In the genomic region with DNA sequence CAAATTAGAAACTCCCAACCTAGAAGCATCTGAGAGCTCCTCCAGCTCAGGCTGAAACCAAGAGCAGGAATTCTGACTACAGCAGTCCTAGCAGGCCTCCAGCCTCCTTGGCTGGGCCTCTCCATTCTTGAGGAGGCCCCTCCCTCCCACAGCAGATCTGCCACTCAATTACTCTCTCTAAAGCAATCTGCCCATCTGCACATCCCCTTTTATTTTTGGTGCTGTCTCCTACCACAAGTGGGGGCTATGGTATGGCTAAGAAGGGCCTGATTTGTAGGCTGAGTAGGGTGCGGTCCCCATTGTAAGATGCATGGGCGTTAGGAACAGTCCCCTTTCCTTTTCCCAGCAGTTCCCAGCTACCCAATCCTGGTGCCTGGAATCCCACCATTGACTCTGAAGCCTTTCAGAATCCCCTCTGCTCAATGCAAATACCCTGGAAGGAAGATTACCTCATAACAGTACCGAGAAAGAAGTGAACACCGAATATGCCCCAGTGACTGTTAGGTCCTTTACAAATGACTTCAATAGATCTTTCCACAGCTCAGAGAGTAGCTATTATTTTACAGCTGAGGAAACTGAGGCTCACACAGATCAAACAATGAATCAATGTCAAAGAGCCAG, we compare ENCODE assay signal across 10 cellular contexts. TPM values are rescaled to one million over a fixed set of nuclear protein-coding genes. Genes with fewer than 3 reads are reported as not detected.
DNase-seq lines count a peak whose midpoint lies in the region; ATAC-seq, FAIRE-seq and TF ChIP-seq lines count a peak whose summit lies in the region.
"Had no signal": no experiment of that assay in that cellular context is flagged by ENCODE, and none has a peak within 500 bp of the region (broad histone marks: within the 10 kb centered on the region; RNA-seq: fewer than 3 reads in every experiment).

No MANE protein-coding gene starts in this region.

- H3K4me3 ChIP-seq in GM12878 (no peak overlapping the region), trophoblast cell (ENCODE audit: low read depth, low read length) (no peak overlapping the region)

- TF ChIP-seq CTCF in GM13976 (IDR thresholded peaks at IDR 0.05; ENCODE audit: borderline replicate concordance, control extremely low read depth, extremely low read depth, insufficient read depth, missing control alignments) (no peak), GM12878 (IDR thresholded peaks at IDR 0.05 in 2 of 3, conservative IDR thresholded peaks at IDR 0.05 in 1 of 3; ENCODE audit: control insufficient read depth in 2 of 3, extremely low read depth in 1 of 3, insufficient read depth in 1 of 3, low read depth in 3 of 3, low read length in 3 of 3) (peak; percentile 23 to 42 (median 38); a peak in 5 of 6 replicates)

- BruUV-seq in GM12878 (replicated peaks; lab: Mats Ljungman, UMichigan): no TSS peak

- no peaks in the 10 kb centered on the region for H3K79me2 ChIP-seq in GM12878 (ENCODE audit: control insufficient read depth, insufficient read depth, low read length)
- H3K79me2 ChIP-seq in trophoblast cell (ENCODE audit: control insufficient read depth, insufficient read depth, low read length, poor library complexity): peaks cover 3% of the 10 kb centered on the region
- H3K79me2 ChIP-seq: parathyroid adenoma had no signal

- H2AFZ ChIP-seq in GM12878 (ENCODE audit: control insufficient read depth, low read depth, low read length) (peak overlapping the region; percentile 38; the same call in 1 of the 2 replicates), trophoblast cell (ENCODE audit: insufficient read depth, low read length, poor library complexity) (no peak overlapping the region)
- H2AFZ ChIP-seq: parathyroid adenoma had no signal

- H3K18ac ChIP-seq in trophoblast cell (ENCODE audit: low read length): no peak overlapping the region

- H3K4me2 ChIP-seq in GM12878 (ENCODE audit: control insufficient read depth, insufficient read depth) (peak overlapping the region; percentile 29), trophoblast cell (ENCODE audit: low read length) (no peak overlapping the region)

- H4K91ac ChIP-seq in trophoblast cell (ENCODE audit: low read depth, low read length): no peak overlapping the region

- peak; percentile 79 for DNase-seq in GM13976 (ENCODE audit: low spot score)
- peak; percentile 11 for DNase-seq in GM12878 (ENCODE audit: low read depth, low spot score)
- DNase-seq in activated CD4-positive, alpha-beta T cell treated with anti-CD3 and anti-CD28 coated beads for 1 hour: no peak
- DNase-seq in NCI-H1436 (lab: John Stamatoyannopoulos, UW): no peak
- DNase-seq in C1 segment of cervical spinal cord (lab: John Stamatoyannopoulos, UW): no peak
- no peak for DNase-seq in trophoblast cell
- DNase-seq: NCI-H1092 treated with DMSO at 0.1 percent for 48 hours had no signal

- H3K9ac ChIP-seq in GM12878 (ENCODE audit: control insufficient read depth, insufficient read depth, low read length) (no peak overlapping the region), trophoblast cell (ENCODE audit: low read length) (no peak overlapping the region)
- H3K9ac ChIP-seq: parathyroid adenoma had no signal

- H2AK5ac ChIP-seq in trophoblast cell (ENCODE audit: low read length): no peak overlapping the region

- H4K12ac ChIP-seq in trophoblast cell (ENCODE audit: low read depth, low read length): no peak overlapping the region

- no peaks in the 10 kb centered on the region for H3K36me3 ChIP-seq in GM12878 (ENCODE audit: control insufficient read depth in 2 of 2, insufficient read depth in 2 of 2, low read length in 1 of 2)
- H3K36me3 ChIP-seq in trophoblast cell (ENCODE audit: control insufficient read depth in 1 of 2, insufficient read depth in 2 of 2, low read length in 2 of 2): no peaks in the 10 kb centered on the region

- H2BK5ac ChIP-seq in trophoblast cell (ENCODE audit: low read depth, low read length, poor library complexity): no peak overlapping the region

- H3K4me1 ChIP-seq in GM12878 (ENCODE audit: control insufficient read depth, insufficient read depth, low read length) (peaks cover 18% of the 10 kb centered on the region), trophoblast cell (ENCODE audit: control insufficient read depth in 1 of 2, insufficient read depth in 2 of 2, low read length in 2 of 2) (peaks cover 12 to 21% of the 10 kb centered on the region in 2 experiments)

- CTCF ChIA-PET in GM12878 (lab: Yijun Ruan, JAX): interaction anchor here (0.8 to 1.0 kb wide), 5 partner anchors 11 to 195 kb away, joined by 3 to 4 read pairs (median 3); no protein-coding TSS in a partner anchor

- no peak overlapping the region for H3K23ac ChIP-seq in trophoblast cell (ENCODE audit: low read length)

- intact Hi-C loops in GM12878 (cut with micrococcal nuclease; ENCODE audit: unreplicated experiment): loop anchor here (10.0 kb wide), 1 partner anchor 433 kb away; no protein-coding TSS in a partner anchor

- no peak overlapping the region for H3K4ac ChIP-seq in trophoblast cell (ENCODE audit: low read depth, low read length)

- POLR2A ChIA-PET in GM12878 (lab: Charles Lee): no interaction called here

- peaks cover 5% of the 10 kb centered on the region for H3K79me1 ChIP-seq in trophoblast cell (ENCODE audit: low read length)

- no peak overlapping the region for H2BK120ac ChIP-seq in trophoblast cell (ENCODE audit: insufficient read depth, low read length, poor library complexity)

- H2BK12ac ChIP-seq in trophoblast cell (ENCODE audit: low read length): no peak overlapping the region

- WGBS in GM12878 (ENCODE audit: insufficient coverage, insufficient replicate concordance, low lambda C conversion rate, missing lambda C conversion rate): 33% methylated on average over 4 of the region's 4 CpGs
- WGBS in trophoblast cell (ENCODE audit: extremely low coverage, insufficient coverage, insufficient read length): no CpG with 5 or more reads among the region's 4 CpGs

- no peak for TF ChIP-seq EP300 in GM12878 (IDR thresholded peaks at IDR 0.05; ENCODE audit: borderline replicate concordance in 1 of 2, control insufficient read depth in 1 of 2, low read depth in 2 of 2, low read length in 2 of 2)

- H3K9me3 ChIP-seq in GM12878 (replicated peaks; ENCODE audit: control insufficient read depth, insufficient read depth, low read length) (no peaks in the 10 kb centered on the region), trophoblast cell (ENCODE audit: insufficient read depth, low read depth, low read length) (peaks cover 3% of the 10 kb centered on the region)

- peak; percentile 70 for FAIRE-seq in GM12878 (lab: Jason Lieb, UNC)

- peaks cover 0 to 5% of the 10 kb centered on the region in 2 experiments; a peak in 3 of 4 replicates for H3K27me3 ChIP-seq in GM12878 (replicated peaks in 1 of 2; ENCODE audit: control insufficient read depth in 2 of 2, insufficient read depth in 2 of 2, low read length in 1 of 2)
- H3K27me3 ChIP-seq in trophoblast cell (ENCODE audit: insufficient read depth, low read length): peaks cover 5% of the 10 kb centered on the region

- H4K8ac ChIP-seq in trophoblast cell (ENCODE audit: low read depth, low read length): no peak overlapping the region

- RAD21 ChIA-PET in GM12878 (lab: Charles Lee; ENCODE audit: unreplicated experiment): no interaction called here

- no peaks in the 10 kb centered on the region for H4K20me1 ChIP-seq in GM12878 (ENCODE audit: control insufficient read depth, insufficient read depth)

- in situ Hi-C loops in GM13976 (cut with MboI; ENCODE audit: low sequenced_read_pairs, unreplicated experiment): no loop called here
- in situ Hi-C loops in GM12878 (cut with MboI): no loop called here

- H3K27ac ChIP-seq in GM12878 (ENCODE audit: control insufficient read depth, insufficient read depth) (no peak overlapping the region), trophoblast cell (ENCODE audit: low read depth, low read length) (no peak overlapping the region)
- H3K27ac ChIP-seq: parathyroid adenoma had no signal

- no peak for TF ChIP-seq POLR2A in GM12878 (IDR thresholded peaks at IDR 0.05; ENCODE audit: low read depth, low read length)

- TF ChIP-seq RAD21 in GM12878 (IDR thresholded peaks at IDR 0.05; ENCODE audit: insufficient read depth, low read depth, low read length): peak; percentile 56

- SMC1A ChIA-PET in GM12878 (lab: Charles Lee; ENCODE audit: uncharacterized antibody, unreplicated experiment): interaction anchor here (0.6 to 1.4 kb wide), 3 partner anchors 14 to 38 kb away, joined by 3 to 4 read pairs (median 3); no protein-coding TSS in a partner anchor

- H3K14ac ChIP-seq in trophoblast cell (ENCODE audit: low read length): no peak overlapping the region

- ATAC-seq in GM21390 (IDR thresholded peaks at IDR 0.05; ENCODE audit: unreplicated experiment) (peak; percentile 79), HG03442 (IDR thresholded peaks at IDR 0.05; ENCODE audit: unreplicated experiment) (peak; percentile 67), GM12878 (peak; percentile 69)

TF ChIP-seq in GM12878, 131 proteins besides CTCF, POLR2A, EP300 and RAD21 (continues in another document):
- TF ChIP-seq SIN3A (IDR thresholded peaks at IDR 0.05; ENCODE audit: low read depth, low read length) (no peak), RUNX3 (IDR thresholded peaks at IDR 0.05; ENCODE audit: low read length) (peak; percentile 45; the same call in 1 of the 2 replicates), ETV6 (conservative IDR thresholded peaks at IDR 0.05 in 1 of 2, IDR thresholded peaks at IDR 0.05 in 1 of 2; ENCODE audit: borderline replicate concordance in 1 of 2, low read depth in 1 of 2) (peak in 1 of 2 experiments; percentile 48; a peak in 1 of 4 replicates), MYB (IDR thresholded peaks at IDR 0.05; ENCODE audit: borderline replicate concordance, low read depth, low read length) (no peak), SPI1 (IDR thresholded peaks at IDR 0.05; ENCODE audit: borderline replicate concordance, insufficient read depth, low read depth, low read length) (peak; percentile 51; the same call in 1 of the 2 replicates), HCFC1 (IDR thresholded peaks at IDR 0.05; ENCODE audit: low read length) (no peak)

RNA-seq across cellular contexts. Expression of gene TTC39A, which starts 11.6 kb away (rescaled TPM):
- 2.0 and 2.7 TPM in 2 replicates for total RNA-seq in GM12878 (2013; cell fraction: nucleolus; rRNA removed)
- total RNA-seq in GM12878 (2014; rRNA removed) (0.82 and 1.6 TPM in 2 replicates), GM12878 (2014; rRNA removed; fragmentation: Illumina TruSeq; extraction: Trizol) (1.3 and 1.4 TPM in 2 replicates), GM12878 (2021) (1.5 and 3.5 TPM in 2 replicates)
- 1.1 TPM for polyA plus RNA-seq in GM12878 (2011; ENCODE audit: low read depth)
- polyA plus RNA-seq in GM12878 (2011; rRNA removed) (0.19 and 0.50 TPM in 2 replicates), GM12878 (2014; fragmentation: Illumina TruSeq; extraction: Trizol) (1.2 and 1.5 TPM in 2 replicates), GM12878 (2014; fragmentation: Nextera tagmentation; extraction: Ambion mirVana) (1 to 10 TPM in 1 of 2 experiments, under 1 TPM in 1; 0.75 to 1.1 TPM), GM12878 (2014; rRNA removed) (1.5 and 3.0 TPM in 2 replicates), GM12878 (2016; fragmentation: Nextera tagmentation; extraction: Ambion mirVana) (under 1 TPM; 0.18 to 0.94 TPM)
- polyA plus RNA-seq in GM12878 (2011; cell fraction: cytosol; rRNA removed): 0.10 and 0.15 TPM in 2 replicates
- polyA plus RNA-seq in GM12878 (2011; cell fraction: nucleus; rRNA removed): 0.18 and 0.48 TPM in 2 replicates
- polyA plus RNA-seq in GM12878 (2012): 0.22 and 1.00 TPM in 2 replicates
- 0.10 and 0.15 TPM in 2 replicates for polyA minus RNA-seq in GM12878 (2011; rRNA and poly(A)+ RNA removed)
- not detected in 2 replicates for polyA minus RNA-seq in GM12878 (2011; cell fraction: cytosol; rRNA and poly(A)+ RNA removed)
- under 0.01 and 0.10 TPM in 2 replicates for polyA minus RNA-seq in GM12878 (2011; cell fraction: nucleus; rRNA and poly(A)+ RNA removed)
- 5.8 and 6.2 TPM in 2 replicates for polyA plus RNA-seq in trophoblast cell (2013)

Comparison
In these comparisons a context has a peak if more than half of its experiments do, and no peak if none do; other contexts are left out.
1. DNase-seq: peak in GM13976 (single experiment) and GM12878 (single experiment); none in activated CD4-positive, alpha-beta T cell treated with anti-CD3 and anti-CD28 coated beads for 1 hour (single experiment), NCI-H1436 (single experiment), C1 segment of cervical spinal cord (0 of 14) and trophoblast cell (0 of 2).
2. Peak in every context shown above with its lines, with median percentiles within 50 percentile points of each other: ATAC-seq.